In genomic region chr5:35771321-35771720, GRCh38 we compare ENCODE assay signal across 15 cellular contexts.
DNase-seq lines count a peak whose midpoint lies in the region; ATAC-seq and TF ChIP-seq lines count a peak whose summit lies in the region.
"Had no signal": no experiment of that assay in that cellular context is flagged by ENCODE, and none has a peak within 500 bp of the region (broad histone marks: within the 10 kb centered on the region; RNA-seq: fewer than 3 reads in every experiment).

No MANE protein-coding gene starts in this region.

- TF ChIP-seq EP300 in Ishikawa (IDR thresholded peaks at IDR 0.05; ENCODE audit: borderline replicate concordance) = no peak

- H3K4me1 Mint-ChIP-seq in activated CD4-positive, alpha-beta T cell treated with anti-CD3 and anti-CD28 coated beads, Interleukin-2, amount 10 ng/mL, durations not matched to agents 24 days and 14 days = peaks cover 20% of the 10 kb centered on the region

- H3K27me3 Mint-ChIP-seq in activated CD4-positive, alpha-beta T cell treated with anti-CD3 and anti-CD28 coated beads, Interleukin-2, amount 10 ng/mL, durations not matched to agents 24 days and 14 days = no peaks in the 10 kb centered on the region
- H3K27me3 Mint-ChIP-seq: activated naive CD4-positive, alpha-beta T cell treated with anti-CD3 and anti-CD28 coated beads, Interleukin-2, amount 10 ng/mL, durations not matched to agents 7 days and 5 days had no signal

- ATAC-seq in HG03025 (IDR thresholded peaks at IDR 0.05; ENCODE audit: low FRiP score, unreplicated experiment) = no peak
- ATAC-seq: stimulated activated effector memory CD8-positive, alpha-beta T cell treated with anti-CD3 and anti-CD28 coated beads, Interleukin-12 subunit alpha, Interleukin-12 subunit beta, amount 100 ng/mL, for 72 hours had no signal

- H3K9me3 Mint-ChIP-seq in activated CD4-positive, alpha-beta T cell treated with anti-CD3 and anti-CD28 coated beads, Interleukin-2, amount 10 ng/mL, durations not matched to agents 24 days and 14 days = no peaks in the 10 kb centered on the region
- H3K9me3 Mint-ChIP-seq: activated naive CD4-positive, alpha-beta T cell treated with anti-CD3 and anti-CD28 coated beads, Interleukin-2, amount 10 ng/mL, durations not matched to agents 7 days and 5 days; stimulated activated effector memory CD8-positive, alpha-beta T cell treated with anti-CD3 and anti-CD28 coated beads, Interleukin-12 subunit alpha, Interleukin-12 subunit beta, amount 100 ng/mL, for 72 hours had no signal

- intact Hi-C loops in activated CD4-positive, alpha-beta T cell treated with anti-CD3 and anti-CD28 coated beads, Interleukin-2, amount 10 ng/mL, durations not matched to agents 24 days and 14 days (cut with micrococcal nuclease) = loop anchor here (5.0 kb wide), 2 partner anchors 34 to 99 kb away; no protein-coding TSS in a partner anchor

- H3K27ac Mint-ChIP-seq in activated CD4-positive, alpha-beta T cell treated with anti-CD3 and anti-CD28 coated beads, Interleukin-2, amount 10 ng/mL, durations not matched to agents 24 days and 14 days = no peak overlapping the region
- H3K27ac Mint-ChIP-seq: activated naive CD4-positive, alpha-beta T cell treated with anti-CD3 and anti-CD28 coated beads, Interleukin-2, amount 10 ng/mL, durations not matched to agents 7 days and 5 days; stimulated activated effector memory CD8-positive, alpha-beta T cell treated with anti-CD3 and anti-CD28 coated beads, Interleukin-12 subunit alpha, Interleukin-12 subunit beta, amount 100 ng/mL, for 72 hours had no signal

- TF ChIP-seq CTCF in cardiac fibroblast (IDR thresholded peaks at IDR 0.05; ENCODE audit: low read depth, low read length) (no peak), retinal pigment epithelial cell (conservative IDR thresholded peaks at IDR 0.05; ENCODE audit: low read depth, low read length) (no peak)

- no peak for TF ChIP-seq RAD21 in Ishikawa (IDR thresholded peaks at IDR 0.05; ENCODE audit: low read depth)

- H3K4me3 ChIP-seq in cardiac fibroblast (replicated peaks in 1 of 2; ENCODE audit: low read depth in 2 of 2, low read length in 2 of 2) = no peak overlapping the region
- no peak overlapping the region for H3K4me3 ChIP-seq in retinal pigment epithelial cell (ENCODE audit: low read length)
- H3K4me3 ChIP-seq: esophagus squamous epithelium, prostate gland had no signal

- DNase-seq in activated CD4-positive, alpha-beta T cell treated with anti-CD3 and anti-CD28 coated beads, Interleukin-2, amount 10 ng/mL, durations not matched to agents 24 days and 14 days = peak; percentile 40
- DNase-seq in activated CD4-positive, alpha-beta T cell treated with anti-CD3 and anti-CD28 coated beads, Interleukin-2, amount 50 U/mL, for 48 hours = no peak
- peak; percentile 61 to 90 for DNase-seq in cardiac fibroblast (ENCODE audit: low read depth in 2 of 2)
- peak; percentile 84 for DNase-seq in retinal pigment epithelial cell (ENCODE audit: low read depth)
- DNase-seq in GM19240 (ENCODE audit: insufficient read length, low spot score) = no peak
- no peak for DNase-seq in NCI-H2196 (lab: John Stamatoyannopoulos, UW; ENCODE audit: unreplicated experiment)
- DNase-seq: activated naive CD4-positive, alpha-beta T cell treated with anti-CD3 and anti-CD28 coated beads, Interleukin-2, amount 10 ng/mL, durations not matched to agents 7 days and 5 days; DMS53; esophagus squamous epithelium; Right ventricle myocardium superior; stimulated activated CD4-positive, alpha-beta T cell treated with anti-CD3 and anti-CD28 coated beads, Interleukin-4, amount 100 ng/mL, for 1 hour had no signal

- no peaks in the 10 kb centered on the region for H3K36me3 Mint-ChIP-seq in activated CD4-positive, alpha-beta T cell treated with anti-CD3 and anti-CD28 coated beads, Interleukin-2, amount 10 ng/mL, durations not matched to agents 24 days and 14 days (ENCODE audit: low read depth)
- H3K36me3 Mint-ChIP-seq: stimulated activated effector memory CD8-positive, alpha-beta T cell treated with anti-CD3 and anti-CD28 coated beads, Interleukin-12 subunit alpha, Interleukin-12 subunit beta, amount 100 ng/mL, for 72 hours had no signal

- H3K4me3 Mint-ChIP-seq in activated CD4-positive, alpha-beta T cell treated with anti-CD3 and anti-CD28 coated beads, Interleukin-2, amount 10 ng/mL, durations not matched to agents 24 days and 14 days = no peak overlapping the region
- H3K4me3 Mint-ChIP-seq: activated naive CD4-positive, alpha-beta T cell treated with anti-CD3 and anti-CD28 coated beads, Interleukin-2, amount 10 ng/mL, durations not matched to agents 7 days and 5 days; stimulated activated effector memory CD8-positive, alpha-beta T cell treated with anti-CD3 and anti-CD28 coated beads, Interleukin-12 subunit alpha, Interleukin-12 subunit beta, amount 100 ng/mL, for 72 hours had no signal

TF ChIP-seq in Ishikawa, 13 proteins besides CTCF, POLR2A, EP300 and RAD21:
- 0 out of 2 replicates have a peak, but pooled peaks have one; percentile 38 for TF ChIP-seq CEBPB (IDR thresholded peaks at IDR 0.05)
- TF ChIP-seq TCF12 (IDR thresholded peaks at IDR 0.05; ENCODE audit: low read depth) = no peak

Comparison
In these comparisons a context has a peak if more than half of its experiments do, and no peak if none do; other contexts are left out.
1. DNase-seq: peak in activated CD4-positive, alpha-beta T cell treated with anti-CD3 and anti-CD28 coated beads, Interleukin-2, amount 10 ng/mL, durations not matched to agents 24 days and 14 days (single experiment), cardiac fibroblast (2 of 2) and retinal pigment epithelial cell (single experiment); none in activated CD4-positive, alpha-beta T cell treated with anti-CD3 and anti-CD28 coated beads, Interleukin-2, amount 50 U/mL, for 48 hours (0 of 2), GM19240 (single experiment) and NCI-H2196 (single experiment).